9 cellular contexts compared by ENCODE assay signal in genomic region chr21:35508389-35508888, GRCh38.
A peak's percentile ranks its signal among the peaks of the same experiment; 100 is the strongest.
DNase-seq lines count a peak whose midpoint lies in the region; ATAC-seq and TF ChIP-seq lines count a peak whose summit lies in the region.
"Had no signal": no experiment of that assay in that cellular context is flagged by ENCODE, and none has a peak within 500 bp of the region (broad histone marks: within the 10 kb centered on the region; RNA-seq: fewer than 3 reads in every experiment).

No MANE protein-coding gene starts in this region.

- no peak overlapping the region for H4K8ac ChIP-seq in trophoblast cell (ENCODE audit: low read depth, low read length)

- no peak overlapping the region for H2BK5ac ChIP-seq in trophoblast cell (ENCODE audit: low read depth, low read length, poor library complexity)

- H2BK120ac ChIP-seq in trophoblast cell (ENCODE audit: insufficient read depth, low read length, poor library complexity), result no peak overlapping the region

- H2AFZ ChIP-seq in OCI-LY7 (ENCODE audit: low read length) (no peak overlapping the region), trophoblast cell (ENCODE audit: insufficient read depth, low read length, poor library complexity) (no peak overlapping the region)

- H2BK12ac ChIP-seq in trophoblast cell (ENCODE audit: low read length), result no peak overlapping the region

- H3K27ac ChIP-seq in OCI-LY7 (ENCODE audit: low read depth, low read length, poor library complexity, severe bottlenecking), result no peak overlapping the region
- H3K27ac ChIP-seq in trophoblast cell (ENCODE audit: low read depth, low read length), result no peak overlapping the region
- H3K27ac ChIP-seq: C4-2B had no signal

- no peak overlapping the region for H3K4me2 ChIP-seq in OCI-LY7 (ENCODE audit: low read length)
- H3K4me2 ChIP-seq in trophoblast cell (ENCODE audit: low read length), result no peak overlapping the region

- H3K79me2 ChIP-seq in OCI-LY7 (ENCODE audit: insufficient read depth, low read depth, low read length) (no peaks in the 10 kb centered on the region), trophoblast cell (ENCODE audit: control insufficient read depth, insufficient read depth, low read length, poor library complexity) (no peaks in the 10 kb centered on the region)

- H3K9me3 ChIP-seq in OCI-LY7 (ENCODE audit: low read length) (no peaks in the 10 kb centered on the region), trophoblast cell (ENCODE audit: insufficient read depth, low read depth, low read length) (no peaks in the 10 kb centered on the region)

- POLR2A ChIA-PET in OCI-LY7 (lab: Charles Lee), result no interaction called here

- ATAC-seq in HG02885 (IDR thresholded peaks at IDR 0.05; ENCODE audit: poor library complexity, unreplicated experiment) (no peak), GM21723 (IDR thresholded peaks at IDR 0.05; ENCODE audit: unreplicated experiment) (no peak), omental fat pad (ENCODE audit: low FRiP score) (no peak)

- no peak overlapping the region for H3K9ac ChIP-seq in trophoblast cell (ENCODE audit: low read length)

- H3K36me3 ChIP-seq in OCI-LY7 (ENCODE audit: insufficient read depth, low read length) (no peaks in the 10 kb centered on the region), trophoblast cell (ENCODE audit: control insufficient read depth in 1 of 2, insufficient read depth in 2 of 2, low read length in 2 of 2) (no peaks in the 10 kb centered on the region)

- H3K9me2 ChIP-seq in OCI-LY7 (ENCODE audit: insufficient read depth, low read length), result no peaks in the 10 kb centered on the region

- no peak overlapping the region for H3K23ac ChIP-seq in trophoblast cell (ENCODE audit: low read length)

- no peak overlapping the region for H4K12ac ChIP-seq in trophoblast cell (ENCODE audit: low read depth, low read length)

- no peaks in the 10 kb centered on the region for H3K79me1 ChIP-seq in trophoblast cell (ENCODE audit: low read length)

- H3K18ac ChIP-seq in trophoblast cell (ENCODE audit: low read length), result no peak overlapping the region

- DNase-seq in NCI-H2196 (lab: John Stamatoyannopoulos, UW; ENCODE audit: unreplicated experiment), result peak; percentile 3
- no peak for DNase-seq in NCI-H2196 treated with DMSO at 0.1 percent for 48 hours (lab: John Stamatoyannopoulos, UW; ENCODE audit: unreplicated experiment)
- DNase-seq in OCI-LY7 (ENCODE audit: low spot score), result peak; percentile 17
- DNase-seq in fibroblast of pulmonary artery (ENCODE audit: low read depth), result peak; percentile 91
- DNase-seq in trophoblast cell, result peak; percentile 57 to 63
- no peak for DNase-seq in omental fat pad (ENCODE audit: low spot score)

- intact Hi-C loops in OCI-LY7 (cut with micrococcal nuclease; ENCODE audit: unreplicated experiment), result no loop called here

- H3K4me1 ChIP-seq in OCI-LY7 (ENCODE audit: insufficient read depth, low read length, poor library complexity, severe bottlenecking) (no peaks in the 10 kb centered on the region), trophoblast cell (ENCODE audit: control insufficient read depth in 1 of 2, insufficient read depth in 2 of 2, low read length in 2 of 2) (peaks cover 0 to 6% of the 10 kb centered on the region in 2 experiments)

- no peak overlapping the region for H4K91ac ChIP-seq in trophoblast cell (ENCODE audit: low read depth, low read length)

- TF ChIP-seq CTCF in OCI-LY7 (conservative IDR thresholded peaks at IDR 0.05; ENCODE audit: low read length), result peak; percentile 30; the same call in 1 of the 2 replicates
- TF ChIP-seq CTCF in fibroblast of pulmonary artery (IDR thresholded peaks at IDR 0.05; ENCODE audit: low read length, missing control alignments), result peak; percentile 47
- no peak for TF ChIP-seq CTCF in omental fat pad (IDR thresholded peaks at IDR 0.05)

- peaks cover 2% of the 10 kb centered on the region for H3K27me3 ChIP-seq in trophoblast cell (ENCODE audit: insufficient read depth, low read length)

- no peak overlapping the region for H2AK5ac ChIP-seq in trophoblast cell (ENCODE audit: low read length)

- WGBS in trophoblast cell (ENCODE audit: extremely low coverage, insufficient coverage, insufficient read length), result no CpG with 5 or more reads among the region's 6 CpGs

- no peak overlapping the region for H3K14ac ChIP-seq in trophoblast cell (ENCODE audit: low read length)

- H4K20me1 ChIP-seq in OCI-LY7 (ENCODE audit: insufficient read depth, low read length), result no peaks in the 10 kb centered on the region

- CTCF ChIA-PET in OCI-LY7 (lab: Charles Lee; ENCODE audit: unreplicated experiment), result no interaction called here

- no peak overlapping the region for H3K4me3 ChIP-seq in OCI-LY7 (ENCODE audit: low read depth, low read length, poor library complexity, severe bottlenecking)
- no peak overlapping the region for H3K4me3 ChIP-seq in fibroblast of pulmonary artery (replicated peaks; ENCODE audit: low read depth, low read length)
- H3K4me3 ChIP-seq in trophoblast cell (ENCODE audit: low read depth, low read length), result no peak overlapping the region

- BruUV-seq in OCI-LY7 (replicated peaks; lab: Mats Ljungman, UMichigan), result no TSS peak

- H3K4ac ChIP-seq in trophoblast cell (ENCODE audit: low read depth, low read length), result no peak overlapping the region

Comparison
In these comparisons a context has a peak if more than half of its experiments do, and no peak if none do; other contexts are left out.
1. DNase-seq: peak in NCI-H2196 (single experiment), OCI-LY7 (single experiment), fibroblast of pulmonary artery (single experiment) and trophoblast cell (2 of 2); none in NCI-H2196 treated with DMSO at 0.1 percent for 48 hours (single experiment) and omental fat pad (single experiment).
2. CTCF ChIP-seq: peak in OCI-LY7 (single experiment) and fibroblast of pulmonary artery (single experiment); none in omental fat pad (0 of 3).